In the genomic region with DNA sequence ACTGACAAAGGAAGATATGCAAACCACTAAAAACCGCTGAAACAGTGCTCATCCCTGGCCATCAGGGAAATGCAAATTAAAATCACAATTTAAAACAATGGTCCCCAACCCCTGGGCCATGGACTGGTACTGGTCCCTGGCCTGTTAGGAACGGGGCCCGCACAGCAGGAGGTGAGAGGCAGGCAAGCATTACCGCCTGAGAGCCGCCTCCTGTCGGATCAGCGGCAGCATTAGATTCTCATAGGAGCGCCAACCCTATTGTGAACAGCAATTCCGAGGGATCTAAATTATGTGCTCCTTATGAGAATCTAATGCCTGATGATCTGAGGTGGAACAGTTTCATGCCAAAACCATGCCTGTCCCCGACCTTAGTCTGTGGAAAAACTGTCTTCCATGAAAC, we compare ENCODE assay signal across 1 cellular context.
TF ChIP-seq lines count a peak whose summit lies in the region.

No MANE protein-coding gene starts in this region.

TF ChIP-seq in GM12878, 131 proteins besides CTCF, POLR2A, EP300 and RAD21:
- TF ChIP-seq, protein P1, sequence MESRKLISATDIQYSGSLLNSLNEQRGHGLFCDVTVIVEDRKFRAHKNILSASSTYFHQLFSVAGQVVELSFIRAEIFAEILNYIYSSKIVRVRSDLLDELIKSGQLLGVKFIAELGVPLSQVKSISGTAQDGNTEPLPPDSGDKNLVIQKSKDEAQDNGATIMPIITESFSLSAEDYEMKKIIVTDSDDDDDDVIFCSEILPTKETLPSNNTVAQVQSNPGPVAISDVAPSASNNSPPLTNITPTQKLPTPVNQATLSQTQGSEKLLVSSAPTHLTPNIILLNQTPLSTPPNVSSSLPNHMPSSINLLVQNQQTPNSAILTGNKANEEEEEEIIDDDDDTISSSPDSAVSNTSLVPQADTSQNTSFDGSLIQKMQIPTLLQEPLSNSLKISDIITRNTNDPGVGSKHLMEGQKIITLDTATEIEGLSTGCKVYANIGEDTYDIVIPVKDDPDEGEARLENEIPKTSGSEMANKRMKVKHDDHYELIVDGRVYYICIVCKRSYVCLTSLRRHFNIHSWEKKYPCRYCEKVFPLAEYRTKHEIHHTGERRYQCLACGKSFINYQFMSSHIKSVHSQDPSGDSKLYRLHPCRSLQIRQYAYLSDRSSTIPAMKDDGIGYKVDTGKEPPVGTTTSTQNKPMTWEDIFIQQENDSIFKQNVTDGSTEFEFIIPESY (IDR thresholded peaks at IDR 0.05), result peak; percentile 89
- TF ChIP-seq YY1 (IDR thresholded peaks at IDR 0.05; ENCODE audit: low read depth, low read length), result no peak
- no peak for TF ChIP-seq ZNF217 (IDR thresholded peaks at IDR 0.05)
- no peak for TF ChIP-seq ZNF24 (IDR thresholded peaks at IDR 0.05)
- TF ChIP-seq DPF2 (IDR thresholded peaks at IDR 0.05), result no peak
- no peak for TF ChIP-seq MTA2 (IDR thresholded peaks at IDR 0.05; ENCODE audit: low read depth)
- no peak for TF ChIP-seq SMARCA5 (IDR thresholded peaks at IDR 0.05)
